1 cellular context compared by ENCODE assay signal in the genomic region with DNA sequence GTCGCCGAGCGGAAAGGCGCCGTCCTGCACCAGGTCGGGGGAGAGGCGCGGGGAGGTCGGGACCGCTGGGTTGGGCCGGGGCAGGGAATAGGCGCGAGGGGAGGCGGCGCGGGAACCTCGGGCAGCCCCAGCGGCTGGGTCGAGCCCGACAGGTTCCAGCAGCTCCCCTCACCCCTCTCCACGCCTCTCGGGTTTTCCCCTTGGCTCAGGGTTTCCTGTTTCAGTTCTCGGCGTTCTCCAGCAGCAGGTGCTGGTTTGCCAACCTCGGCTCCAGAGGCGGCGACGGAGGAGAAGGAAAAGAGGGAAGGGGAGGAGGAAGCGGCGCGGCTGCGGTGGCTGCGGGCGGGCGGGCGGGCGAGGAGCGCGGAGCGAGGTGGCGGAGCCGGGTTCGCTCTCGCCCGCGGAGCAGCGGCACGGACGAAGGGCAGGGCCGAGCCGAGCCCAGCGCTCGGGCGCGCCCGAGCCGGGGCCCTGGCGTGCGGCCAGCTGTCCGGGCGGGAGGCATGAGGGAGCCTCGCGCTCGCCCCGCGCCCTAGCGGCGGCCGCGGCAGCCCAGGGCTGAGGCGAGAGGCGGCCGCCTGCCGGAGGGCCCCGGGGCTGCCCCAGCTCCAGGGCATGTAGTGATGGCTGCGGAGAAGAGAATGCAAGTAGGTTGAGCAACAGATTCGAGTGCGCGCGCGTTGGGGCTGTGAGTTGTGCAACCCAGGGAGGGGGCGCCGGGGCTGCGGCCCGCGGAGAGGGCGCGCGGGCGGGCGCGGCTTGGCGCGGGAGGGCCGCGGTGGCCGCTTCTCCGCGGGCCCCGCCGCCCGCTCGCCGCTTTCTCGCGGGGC.
A peak's percentile ranks its signal among the peaks of the same experiment; 100 is the strongest.
TF ChIP-seq lines count a peak whose summit lies in the region.

A gene (plus strand): TSS at position 816 of the 830 bp plus-strand sequence. CDS start 20 bp downstream, outside the sequence.

TF ChIP-seq in IMR-90, 13 proteins besides CTCF, POLR2A, EP300 and RAD21:
- TF ChIP-seq MAFK (IDR thresholded peaks at IDR 0.05; ENCODE audit: low read depth, low read length) (no peak), FOS (IDR thresholded peaks at IDR 0.05; ENCODE audit: low read depth, low read length) (no peak), MAZ (IDR thresholded peaks at IDR 0.05; ENCODE audit: borderline replicate concordance, low read depth, low read length) (peak; percentile 84), BHLHE40 (IDR thresholded peaks at IDR 0.05; ENCODE audit: low read depth, low read length) (no peak), RFX5 (IDR thresholded peaks at IDR 0.05; ENCODE audit: low read depth, low read length) (no peak), NFE2L2 (IDR thresholded peaks at IDR 0.05; ENCODE audit: low read depth, low read length) (0 out of 2 replicates have a peak, but pooled peaks have one; percentile 3), SMC3 (IDR thresholded peaks at IDR 0.05; ENCODE audit: low read depth, low read length) (peak; percentile 70), RCOR1 (IDR thresholded peaks at IDR 0.05; ENCODE audit: insufficient replicate concordance, low read length) (peak; percentile 46), CHD1 (IDR thresholded peaks at IDR 0.05; ENCODE audit: low read depth, low read length) (no peak), CEBPB (IDR thresholded peaks at IDR 0.05; ENCODE audit: low read depth, low read length) (peak; percentile 98), MXI1 (IDR thresholded peaks at IDR 0.05; ENCODE audit: borderline replicate concordance, low read depth, low read length) (peak; percentile 24; the same call in 1 of the 2 replicates)
- TF ChIP-seq, protein P1, sequence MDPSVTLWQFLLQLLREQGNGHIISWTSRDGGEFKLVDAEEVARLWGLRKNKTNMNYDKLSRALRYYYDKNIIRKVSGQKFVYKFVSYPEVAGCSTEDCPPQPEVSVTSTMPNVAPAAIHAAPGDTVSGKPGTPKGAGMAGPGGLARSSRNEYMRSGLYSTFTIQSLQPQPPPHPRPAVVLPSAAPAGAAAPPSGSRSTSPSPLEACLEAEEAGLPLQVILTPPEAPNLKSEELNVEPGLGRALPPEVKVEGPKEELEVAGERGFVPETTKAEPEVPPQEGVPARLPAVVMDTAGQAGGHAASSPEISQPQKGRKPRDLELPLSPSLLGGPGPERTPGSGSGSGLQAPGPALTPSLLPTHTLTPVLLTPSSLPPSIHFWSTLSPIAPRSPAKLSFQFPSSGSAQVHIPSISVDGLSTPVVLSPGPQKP (IDR thresholded peaks at IDR 0.05; ENCODE audit: borderline replicate concordance, low read depth, low read length), result no peak
- TF ChIP-seq, protein P2, sequence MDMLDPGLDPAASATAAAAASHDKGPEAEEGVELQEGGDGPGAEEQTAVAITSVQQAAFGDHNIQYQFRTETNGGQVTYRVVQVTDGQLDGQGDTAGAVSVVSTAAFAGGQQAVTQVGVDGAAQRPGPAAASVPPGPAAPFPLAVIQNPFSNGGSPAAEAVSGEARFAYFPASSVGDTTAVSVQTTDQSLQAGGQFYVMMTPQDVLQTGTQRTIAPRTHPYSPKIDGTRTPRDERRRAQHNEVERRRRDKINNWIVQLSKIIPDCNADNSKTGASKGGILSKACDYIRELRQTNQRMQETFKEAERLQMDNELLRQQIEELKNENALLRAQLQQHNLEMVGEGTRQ (IDR thresholded peaks at IDR 0.05; ENCODE audit: low read depth, low read length), result 0 out of 2 replicates have a peak, but pooled peaks have one; percentile 7
TF ChIP-seq in IMR-90: peak in this region for 7.
